In the genomic region with DNA sequence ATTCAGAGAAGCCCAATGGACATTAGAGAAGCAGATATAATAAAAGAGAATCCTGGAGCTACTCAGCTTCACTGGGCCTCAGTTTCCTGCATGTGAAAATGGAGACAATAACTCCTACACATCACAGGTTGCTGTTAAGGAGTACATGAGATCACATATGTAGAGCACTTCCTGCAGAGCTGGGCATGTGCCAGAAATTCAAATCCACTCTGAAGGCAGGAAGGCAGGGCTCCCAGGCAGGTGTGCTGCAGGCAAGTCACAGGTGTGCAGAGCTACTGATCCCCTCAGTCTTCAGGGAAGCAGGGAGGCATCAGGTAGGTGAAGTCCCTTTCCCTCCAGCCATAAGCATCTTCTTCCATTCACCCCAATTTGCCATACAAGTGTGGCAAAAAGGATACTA, we compare ENCODE assay signal across 12 cellular contexts. TPM values are rescaled to one million over a fixed set of nuclear protein-coding genes. Genes with fewer than 3 reads are reported as not detected.
A peak's percentile ranks its signal among the peaks of the same experiment; 100 is the strongest.
DNase-seq lines count a peak whose midpoint lies in the region; ATAC-seq and FAIRE-seq lines count a peak whose summit lies in the region.
"Had no signal": no experiment of that assay in that cellular context is flagged by ENCODE, and none has a peak within 500 bp of the region (broad histone marks: within the 10 kb centered on the region; RNA-seq: fewer than 3 reads in every experiment).

No MANE protein-coding gene starts in this region.

- peaks cover 29% of the 10 kb centered on the region for H3K4me1 Mint-ChIP-seq in activated T-helper 1 cell treated with anti-CD3 and anti-CD28 coated beads, Interleukin-12 subunit alpha, Interleukin-12 subunit beta, Interleukin-2, Interleukin-4 antibody, amounts not matched to agents 30 ng/mL and 10 ng/mL and 1 ng/mL, durations not matched to agents 14 hours and 24 hours and 36 hours (ENCODE audit: low read depth)
- peaks cover 7 to 19% (median 8%) of the 10 kb centered on the region in 3 donors for H3K4me1 Mint-ChIP-seq in CD8-positive, alpha-beta memory T cell

- no peak overlapping the region for H3K27ac ChIP-seq in CD8-positive, alpha-beta memory T cell (ENCODE audit: low read depth, low read length)

- CTCF ChIA-PET in CD8-positive, alpha-beta memory T cell (lab: Charles Lee), result interaction anchor here (1.2 to 1.7 kb wide), 4 partner anchors 9 to 234 kb away, joined by 3 to 5 read pairs (median 4); no protein-coding TSS in a partner anchor

- no peaks in the 10 kb centered on the region for H3K36me3 Mint-ChIP-seq in activated T-helper 1 cell treated with anti-CD3 and anti-CD28 coated beads, Interleukin-12 subunit alpha, Interleukin-12 subunit beta, Interleukin-2, Interleukin-4 antibody, amounts not matched to agents 30 ng/mL and 10 ng/mL and 1 ng/mL, durations not matched to agents 14 hours and 24 hours and 36 hours (ENCODE audit: low read depth)
- H3K36me3 Mint-ChIP-seq in CD8-positive, alpha-beta memory T cell, result no peaks in the 10 kb centered on the region
- H3K36me3 Mint-ChIP-seq: IgD-negative memory B cell; naive thymus-derived CD8-positive, alpha-beta T cell had no signal

- FAIRE-seq in GM19239 (lab: Jason Lieb, UNC), result peak; percentile 4
- FAIRE-seq: kidney had no signal

- H3K27ac Mint-ChIP-seq in activated T-helper 1 cell treated with anti-CD3 and anti-CD28 coated beads, Interleukin-12 subunit alpha, Interleukin-12 subunit beta, Interleukin-2, Interleukin-4 antibody, amounts not matched to agents 30 ng/mL and 10 ng/mL and 1 ng/mL, durations not matched to agents 14 hours and 24 hours and 36 hours, result no peak overlapping the region
- H3K27ac Mint-ChIP-seq in CD8-positive, alpha-beta memory T cell, result no peak overlapping the region

- H3K27me3 ChIP-seq in CD8-positive, alpha-beta memory T cell (ENCODE audit: insufficient read depth, low read length, poor library complexity, severe bottlenecking), result no peaks in the 10 kb centered on the region

- POLR2A ChIA-PET in CD8-positive, alpha-beta memory T cell (lab: Charles Lee), result interaction anchor here (0.9 kb wide), 1 partner anchor 239 kb away, joined by 3 read pairs; no protein-coding TSS in a partner anchor

- H3K4me3 Mint-ChIP-seq in activated T-helper 1 cell treated with anti-CD3 and anti-CD28 coated beads, Interleukin-12 subunit alpha, Interleukin-12 subunit beta, Interleukin-2, Interleukin-4 antibody, amounts not matched to agents 30 ng/mL and 10 ng/mL and 1 ng/mL, durations not matched to agents 14 hours and 24 hours and 36 hours, result no peak overlapping the region
- H3K4me3 Mint-ChIP-seq in CD8-positive, alpha-beta memory T cell, result no peak overlapping the region
- H3K4me3 Mint-ChIP-seq: brain had no signal

- no peaks in the 10 kb centered on the region for H3K9me3 Mint-ChIP-seq in activated T-helper 1 cell treated with anti-CD3 and anti-CD28 coated beads, Interleukin-12 subunit alpha, Interleukin-12 subunit beta, Interleukin-2, Interleukin-4 antibody, amounts not matched to agents 30 ng/mL and 10 ng/mL and 1 ng/mL, durations not matched to agents 14 hours and 24 hours and 36 hours
- no peaks in the 10 kb centered on the region for H3K9me3 Mint-ChIP-seq in CD8-positive, alpha-beta memory T cell
- H3K9me3 Mint-ChIP-seq: brain; IgD-negative memory B cell; naive thymus-derived CD8-positive, alpha-beta T cell had no signal

- H3K27me3 Mint-ChIP-seq in activated T-helper 1 cell treated with anti-CD3 and anti-CD28 coated beads, Interleukin-12 subunit alpha, Interleukin-12 subunit beta, Interleukin-2, Interleukin-4 antibody, amounts not matched to agents 30 ng/mL and 10 ng/mL and 1 ng/mL, durations not matched to agents 14 hours and 24 hours and 36 hours (ENCODE audit: insufficient read depth), result peaks cover 2% of the 10 kb centered on the region
- H3K27me3 Mint-ChIP-seq in CD8-positive, alpha-beta memory T cell, result peaks cover 0 to 1% of the 10 kb centered on the region in 2 donors
- H3K27me3 Mint-ChIP-seq: brain had no signal

- intact Hi-C loops in left colon (cut with DNase I, micrococcal nuclease), result loop anchor here (5.0 to 10.0 kb wide), 2 partner anchors 232 to 240 kb away; no protein-coding TSS in a partner anchor
- intact Hi-C loops in activated T-helper 1 cell treated with anti-CD3 and anti-CD28 coated beads, Interleukin-12 subunit alpha, Interleukin-12 subunit beta, Interleukin-2, Interleukin-4 antibody, amounts not matched to agents 30 ng/mL and 10 ng/mL and 1 ng/mL, durations not matched to agents 14 hours and 24 hours and 36 hours (cut with micrococcal nuclease), result loop anchor here (1.0 to 5.0 kb wide), 5 partner anchors 136 to 722 kb away; partner anchors contain the start of gene KIAA1586

- ATAC-seq in left colon (peak; percentile 53), GM21529 (IDR thresholded peaks at IDR 0.05; ENCODE audit: unreplicated experiment) (no peak)

- H3K4me1 ChIP-seq in CD8-positive, alpha-beta memory T cell (ENCODE audit: insufficient read depth, low read length), result peaks cover 3% of the 10 kb centered on the region

- no peaks in the 10 kb centered on the region for H3K9me3 ChIP-seq in CD8-positive, alpha-beta memory T cell (ENCODE audit: low read length)

- H3K4me3 ChIP-seq in CD8-positive, alpha-beta memory T cell (ENCODE audit: low read length), result no peak overlapping the region

- DNase-seq in DMS153 treated with DMSO at 0.1 percent for 48 hours (lab: John Stamatoyannopoulos, UW; ENCODE audit: unreplicated experiment) (peak; percentile 86), GM19239 (ENCODE audit: insufficient read length, low spot score) (no peak), NCI-H69 (lab: John Stamatoyannopoulos, UW) (peak; percentile 69), left colon (peak; percentile 32 to 34)
- DNase-seq in activated T-helper 1 cell treated with anti-CD3 and anti-CD28 coated beads, Interleukin-12 subunit alpha, Interleukin-12 subunit beta, Interleukin-2, Interleukin-4 antibody, amounts not matched to agents 30 ng/mL and 10 ng/mL and 1 ng/mL, durations not matched to agents 14 hours and 24 hours and 36 hours (ENCODE audit: low spot score), result no peak
- DNase-seq in CD8-positive, alpha-beta memory T cell, result no peak
- DNase-seq: effector memory CD4-positive, alpha-beta T cell; kidney had no signal

- H3K36me3 ChIP-seq in CD8-positive, alpha-beta memory T cell (ENCODE audit: insufficient read depth, low read length), result no peaks in the 10 kb centered on the region

RNA-seq across cellular contexts. Expression of gene DST, which starts 48.0 kb away (rescaled TPM):
- 100 to 1,000 TPM; 179 to 332 TPM for total RNA-seq in left colon
- total RNA-seq in activated T-helper 1 cell treated with anti-CD3 and anti-CD28 coated beads, Interleukin-12 subunit alpha, Interleukin-12 subunit beta, Interleukin-2, Interleukin-4 antibody, amounts not matched to agents 30 ng/mL and 10 ng/mL and 1 ng/mL, durations not matched to agents 14 hours and 24 hours and 36 hours, result 6.0 and 11.2 TPM in 2 replicates
- 1 to 10 TPM; 1.7 to 1.9 TPM for total RNA-seq in CD8-positive, alpha-beta memory T cell
- polyA plus RNA-seq in CD8-positive, alpha-beta memory T cell, result 0.95 TPM
- polyA plus RNA-seq: IgD-negative memory B cell had no signal

Comparison
In these comparisons a context has a peak if more than half of its experiments do, and no peak if none do; other contexts are left out.
1. DNase-seq: peak in DMS153 treated with DMSO at 0.1 percent for 48 hours (single experiment), NCI-H69 (single experiment) and left colon (2 of 2); none in GM19239 (single experiment), activated T-helper 1 cell treated with anti-CD3 and anti-CD28 coated beads, Interleukin-12 subunit alpha, Interleukin-12 subunit beta, Interleukin-2, Interleukin-4 antibody, amounts not matched to agents 30 ng/mL and 10 ng/mL and 1 ng/mL, durations not matched to agents 14 hours and 24 hours and 36 hours (single experiment) and CD8-positive, alpha-beta memory T cell (0 of 5).
2. RNA of gene DST, which starts 48.0 kb away (total RNA-seq): 179 to 332 TPM in left colon; 6.0 to 11.2 TPM in activated T-helper 1 cell treated with anti-CD3 and anti-CD28 coated beads, Interleukin-12 subunit alpha, Interleukin-12 subunit beta, Interleukin-2, Interleukin-4 antibody, amounts not matched to agents 30 ng/mL and 10 ng/mL and 1 ng/mL, durations not matched to agents 14 hours and 24 hours and 36 hours and 1.7 to 1.9 TPM in CD8-positive, alpha-beta memory T cell; every median in the first group is over 10 times any median in the second.